13 cellular contexts compared by ENCODE assay signal in genomic region chr2:68901199-68901515, GRCh38. TPM values are rescaled to one million over a fixed set of nuclear protein-coding genes. Genes with fewer than 3 reads are reported as not detected.
A peak's percentile ranks its signal among the peaks of the same experiment; 100 is the strongest.
DNase-seq lines count a peak whose midpoint lies in the region; ATAC-seq and TF ChIP-seq lines count a peak whose summit lies in the region.
"Had no signal": no experiment of that assay in that cellular context is flagged by ENCODE, and none has a peak within 500 bp of the region (broad histone marks: within the 10 kb centered on the region; RNA-seq: fewer than 3 reads in every experiment).

No MANE protein-coding gene starts in this region.

- H3K36me3 ChIP-seq in KMS-11 (ENCODE audit: insufficient read depth) (no peaks in the 10 kb centered on the region), prostate gland (no peaks in the 10 kb centered on the region)

- H3K4me3 Mint-ChIP-seq in T-helper 17 cell: no peak overlapping the region
- H3K4me3 Mint-ChIP-seq: naive thymus-derived CD8-positive, alpha-beta T cell had no signal

- H3K36me3 Mint-ChIP-seq in T-helper 17 cell (ENCODE audit: low read depth): no peaks in the 10 kb centered on the region

- TF ChIP-seq POLR2A in prostate gland (IDR thresholded peaks at IDR 0.05): no peak

- TF ChIP-seq CTCF in KMS-11 (conservative IDR thresholded peaks at IDR 0.05; ENCODE audit: low read depth, low read length): 0 out of 2 replicates have a peak, but pooled peaks have one; percentile 22
- TF ChIP-seq CTCF in prostate gland (IDR thresholded peaks at IDR 0.05): no peak

- no peaks in the 10 kb centered on the region for H3K27me3 ChIP-seq in KMS-11 (ENCODE audit: insufficient read depth, low read depth)
- no peaks in the 10 kb centered on the region for H3K27me3 ChIP-seq in prostate gland (replicated peaks; ENCODE audit: insufficient read depth)

- H3K79me2 ChIP-seq in KMS-11 (ENCODE audit: insufficient read depth, low read depth): no peaks in the 10 kb centered on the region

- H3K4me2 ChIP-seq in KMS-11: no peak overlapping the region

- no peak for ATAC-seq in HG02759 (IDR thresholded peaks at IDR 0.05; ENCODE audit: unreplicated experiment)
- no peak for ATAC-seq in T-helper 17 cell
- ATAC-seq: naive thymus-derived CD8-positive, alpha-beta T cell had no signal

- H2AFZ ChIP-seq in KMS-11 (ENCODE audit: low read depth): no peak overlapping the region

- H4K20me1 ChIP-seq in KMS-11 (ENCODE audit: insufficient read depth): no peaks in the 10 kb centered on the region

- H3K27me3 Mint-ChIP-seq in T-helper 17 cell: peaks cover 13% of the 10 kb centered on the region

- H3K9ac ChIP-seq in KMS-11: no peak overlapping the region

- H3K4me1 Mint-ChIP-seq in T-helper 17 cell: peaks cover 4% of the 10 kb centered on the region
- H3K4me1 Mint-ChIP-seq: naive thymus-derived CD8-positive, alpha-beta T cell had no signal

- WGBS in prostate gland: 86% methylated on average over 4 of the region's 4 CpGs

- intact Hi-C loops in prostate gland (cut with DNase I): no loop called here

- H3K27ac ChIP-seq in KMS-11 (no peak overlapping the region), prostate gland (no peak overlapping the region)
- H3K27ac ChIP-seq: skin epidermis had no signal

- DNase-seq in EH (ENCODE audit: low read depth) (peak; percentile 25), amniotic epithelial cell (ENCODE audit: low read depth) (peak; percentile 49), islet precursor cell (peak; percentile 62), ureter (ENCODE audit: low spot score) (no peak), T-helper 17 cell (no peak), prostate gland (ENCODE audit: low spot score) (no peak)
- DNase-seq: activated naive CD4-positive, alpha-beta T cell treated with anti-CD3 and anti-CD28 coated beads, Interleukin-2, amount 50 U/mL, for 16 hours; DMS79; naive thymus-derived CD8-positive, alpha-beta T cell; NCI-H1694 had no signal

- H3K4me3 ChIP-seq in KMS-11 (IDR thresholded peaks at IDR 0.05; ENCODE audit: insufficient read depth, low read depth, low read length): no peak overlapping the region
- H3K4me3 ChIP-seq in prostate gland: no peak overlapping the region
- H3K4me3 ChIP-seq: skin epidermis had no signal

- H3K4me1 ChIP-seq in KMS-11 (ENCODE audit: low read depth, poor library complexity, severe bottlenecking) (peaks cover 1% of the 10 kb centered on the region), prostate gland (replicated peaks) (no peaks in the 10 kb centered on the region)

- no peak overlapping the region for H3K27ac Mint-ChIP-seq in T-helper 17 cell
- H3K27ac Mint-ChIP-seq: naive thymus-derived CD8-positive, alpha-beta T cell had no signal

- no peaks in the 10 kb centered on the region for H3K9me3 ChIP-seq in T-helper 17 cell (ENCODE audit: control insufficient read depth, low read length, poor library complexity, severe bottlenecking)
- H3K9me3 ChIP-seq in prostate gland: no peaks in the 10 kb centered on the region

RNA-seq across cellular contexts. Expression of gene BMP10, which starts 30.0 kb away (rescaled TPM):
- total RNA-seq in ureter: not detected
- total RNA-seq in T-helper 17 cell: not detected
- not detected for total RNA-seq in prostate gland
- total RNA-seq: naive thymus-derived CD8-positive, alpha-beta T cell had no signal

RNA-seq across cellular contexts. Expression of gene GKN2, which starts 51.5 kb away (rescaled TPM):
- total RNA-seq in ureter: not detected
- not detected for total RNA-seq in T-helper 17 cell
- not detected for total RNA-seq in prostate gland
- total RNA-seq: naive thymus-derived CD8-positive, alpha-beta T cell had no signal

Comparison
In these comparisons a context has a peak if more than half of its experiments do, and no peak if none do; other contexts are left out.
1. DNase-seq: peak in EH (single experiment), amniotic epithelial cell (single experiment) and islet precursor cell (single experiment); none in ureter (single experiment), T-helper 17 cell (0 of 3) and prostate gland (single experiment).